ENCODE assay signal across 8 cellular contexts in the genomic region with DNA sequence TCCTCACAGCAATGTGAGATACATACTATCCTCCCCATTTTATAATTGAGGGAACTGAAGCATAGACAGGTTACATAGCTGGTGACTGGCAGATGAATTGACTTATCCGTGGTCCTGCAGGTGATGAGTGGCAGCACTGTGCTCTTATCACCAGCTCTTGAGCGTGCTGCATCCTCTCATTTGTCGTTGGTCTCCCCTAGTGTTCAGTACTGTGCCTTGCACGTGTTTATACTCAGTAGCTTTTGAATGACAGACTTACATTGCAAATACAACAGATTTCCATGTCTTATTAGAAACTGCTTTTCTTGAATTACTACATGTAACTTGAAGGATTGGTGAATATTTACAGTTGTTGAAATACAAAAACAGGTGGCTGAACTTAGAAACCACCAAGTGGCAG. TPM values are rescaled to one million over a fixed set of nuclear protein-coding genes. Genes with fewer than 3 reads are reported as not detected.
A peak's percentile ranks its signal among the peaks of the same experiment; 100 is the strongest.
DNase-seq lines count a peak whose midpoint lies in the region; ATAC-seq, FAIRE-seq and TF ChIP-seq lines count a peak whose summit lies in the region.
"Not testable (repeated sequence)": the region's sequence is repeated elsewhere in the genome, so short reads cannot be mapped to it uniquely, and the experiment has no call there.

No MANE protein-coding gene starts in this region.

- peaks cover 0 to 12% of the 10 kb centered on the region in 2 experiments; a peak in 2 of 4 replicates for H3K4me1 ChIP-seq in HCT116 (ENCODE audit: control insufficient read depth in 1 of 2, insufficient read depth in 2 of 2, low read length in 2 of 2)
- H3K4me1 ChIP-seq in mesendoderm (ENCODE audit: control insufficient read depth, low read depth, low read length): not testable (repeated sequence)

- not testable (repeated sequence) for H3K56ac ChIP-seq in mesendoderm (ENCODE audit: low read length)

- POLR2A ChIA-PET in GM10248 (lab: Yijun Ruan, JAX); HCT116 (lab: Charles Lee): not testable (repeated sequence)

- H3K4me2 ChIP-seq in HCT116 (ENCODE audit: low read length); mesendoderm (ENCODE audit: low read length): not testable (repeated sequence)

- H3K18ac ChIP-seq in mesendoderm (ENCODE audit: low read length): not testable (repeated sequence)

- H3K9ac ChIP-seq in HCT116 (ENCODE audit: low read length); mesendoderm (ENCODE audit: low read length): not testable (repeated sequence)

- TF ChIP-seq CTCF in GM10248 (IDR thresholded peaks at IDR 0.05; ENCODE audit: control extremely low read depth, extremely low read depth, low read depth, missing control alignments) (peak; percentile 62), HCT116 (IDR thresholded peaks at IDR 0.05 in 2 of 3, conservative IDR thresholded peaks at IDR 0.05 in 1 of 3; ENCODE audit: borderline replicate concordance in 1 of 3, insufficient read depth in 1 of 3, low read depth in 2 of 3, low read length in 2 of 3) (peak; percentile 52 to 74 (median 73); a peak in 5 of 6 replicates), endothelial cell (IDR thresholded peaks at IDR 0.05; ENCODE audit: unreplicated experiment) (peak; percentile 48)

- peak; percentile 97 for ATAC-seq in HCT116

- H3K23ac ChIP-seq in mesendoderm (ENCODE audit: low read length): not testable (repeated sequence)

- H3K27ac Mint-ChIP-seq in endothelial cell (ENCODE audit: unreplicated experiment): not testable (repeated sequence)

- not testable (repeated sequence) for H2BK15ac ChIP-seq in mesendoderm (replicated peaks; ENCODE audit: low read depth)

- TF ChIP-seq POLR2A in HCT116 (IDR thresholded peaks at IDR 0.05; ENCODE audit: borderline replicate concordance, extremely low read depth, insufficient read depth, insufficient read length): not testable (repeated sequence)

- H3K4me1 Mint-ChIP-seq in endothelial cell (ENCODE audit: unreplicated experiment): peaks cover 12% of the 10 kb centered on the region

- H3K9me3 Mint-ChIP-seq in endothelial cell (ENCODE audit: unreplicated experiment): not testable (repeated sequence)

- H4K5ac ChIP-seq in mesendoderm (ENCODE audit: low read length): not testable (repeated sequence)

- not testable (repeated sequence) for H3K4ac ChIP-seq in mesendoderm (ENCODE audit: low read depth, low read length)

- not testable (repeated sequence) for H4K20me1 ChIP-seq in HCT116 (ENCODE audit: insufficient read depth)

- no CpG with 5 or more reads among the region's 4 CpGs for WGBS in mesendoderm (ENCODE audit: extremely low coverage, insufficient coverage, low lambda C conversion rate)

- H3K4me3 ChIP-seq in HCT116 (replicated peaks in 1 of 2; ENCODE audit: low read depth in 1 of 2, low read length in 2 of 2); mesendoderm (ENCODE audit: low read length): not testable (repeated sequence)

- H4K8ac ChIP-seq in mesendoderm (ENCODE audit: low read depth, low read length): not testable (repeated sequence)

- not testable (repeated sequence) for H2BK120ac ChIP-seq in mesendoderm (ENCODE audit: low read depth, low read length)

- RAD21 ChIA-PET in HCT116 (lab: Charles Lee; ENCODE audit: low non-redundant PET in 1 of 2, low total read pairs in 2 of 2, uncharacterized antibody in 2 of 2, unreplicated experiment in 2 of 2): not testable (repeated sequence)

- H3K9me2 ChIP-seq in HCT116 (ENCODE audit: insufficient read depth): not testable (repeated sequence)

- not testable (repeated sequence) for H3K9me3 ChIP-seq in HCT116 (ENCODE audit: control insufficient read depth in 1 of 2, insufficient read depth in 1 of 2, low read depth in 1 of 2, low read length in 2 of 2)

- CTCF ChIA-PET in GM10248 (lab: Yijun Ruan, JAX): interaction anchor here (0.6 to 0.8 kb wide), 2 partner anchors 18 to 48 kb away, joined by 3 read pairs; no protein-coding TSS in a partner anchor
- CTCF ChIA-PET in HCT116 (lab: Charles Lee): not testable (repeated sequence)

- H3K27me3 ChIP-seq in HCT116 (ENCODE audit: insufficient read depth, low read length); mesendoderm (ENCODE audit: insufficient read depth, low read length, poor library complexity): not testable (repeated sequence)

- H3K27me3 Mint-ChIP-seq in endothelial cell (ENCODE audit: unreplicated experiment): not testable (repeated sequence)

- intact Hi-C loops in HCT116 (cut with micrococcal nuclease): loop anchor here (10.0 kb wide), 1 partner anchor 47 kb away; the partner anchor contains the start of gene PDXDC1

- peak; percentile 67 for TF ChIP-seq RAD21 in HCT116 (IDR thresholded peaks at IDR 0.05; ENCODE audit: low read depth)

- H3K36me3 Mint-ChIP-seq in endothelial cell (ENCODE audit: low read depth, unreplicated experiment): peaks cover 29% of the 10 kb centered on the region

- FAIRE-seq in RCC 7860 (lab: Jason Lieb, UNC): not testable (repeated sequence)

- not testable (repeated sequence) for H3K79me2 ChIP-seq in HCT116 (ENCODE audit: insufficient read depth, low read length); mesendoderm (ENCODE audit: control insufficient read depth, insufficient read depth, low read length)

- DNase-seq in GM10248 (ENCODE audit: extremely low spot score); endothelial cell (ENCODE audit: low spot score): not testable (repeated sequence)
- DNase-seq in HCT116 (ENCODE audit: low read depth, low spot score) (peak; percentile 80), Kasumi-1 (lab: John Stamatoyannopoulos, UW) (peak; percentile 67 to 77), RCC 7860 (ENCODE audit: low spot score) (peak; percentile 44), activated T-cell treated with anti-CD3 and anti-CD28 coated beads for 4 hours (peak; percentile 29), mesendoderm (peak; percentile 67), superior temporal gyrus (ENCODE audit: extremely low spot score) (peak; percentile 62)

- BruUV-seq in HCT116 (replicated peaks; lab: Mats Ljungman, UMichigan): not testable (repeated sequence)

- not testable (repeated sequence) for H3K27ac ChIP-seq in HCT116 (ENCODE audit: low read depth, low read length); mesendoderm (ENCODE audit: low read depth, low read length)

- not testable (repeated sequence) for H2AK5ac ChIP-seq in mesendoderm (ENCODE audit: low read length)

- not testable (repeated sequence) for H3K79me1 ChIP-seq in mesendoderm (ENCODE audit: low read length)

- H2AFZ ChIP-seq in HCT116 (ENCODE audit: low read depth, low read length, poor library complexity, severe bottlenecking): not testable (repeated sequence)

- H3K4me3 Mint-ChIP-seq in endothelial cell (ENCODE audit: unreplicated experiment): not testable (repeated sequence)

- peaks cover 21 to 23% of the 10 kb centered on the region in 2 experiments for H3K36me3 ChIP-seq in HCT116 (ENCODE audit: control insufficient read depth in 1 of 2, insufficient read depth in 2 of 2, low read length in 2 of 2)
- H3K36me3 ChIP-seq in mesendoderm (ENCODE audit: control insufficient read depth, insufficient read depth, low read length): not testable (repeated sequence)

- not testable (repeated sequence) for H2BK5ac ChIP-seq in mesendoderm (ENCODE audit: low read length)

TF ChIP-seq in HCT116, 20 proteins besides CTCF, POLR2A, EP300 and RAD21:
- TF ChIP-seq SP1 (IDR thresholded peaks at IDR 0.05; ENCODE audit: low read depth) (peak; percentile 32; the same call in 1 of the 2 replicates), POLR2AphosphoS5 (IDR thresholded peaks at IDR 0.05; ENCODE audit: low read depth, low read length) (0 out of 2 replicates have a peak, but pooled peaks have one; percentile 25)
- TF ChIP-seq, protein P1, sequence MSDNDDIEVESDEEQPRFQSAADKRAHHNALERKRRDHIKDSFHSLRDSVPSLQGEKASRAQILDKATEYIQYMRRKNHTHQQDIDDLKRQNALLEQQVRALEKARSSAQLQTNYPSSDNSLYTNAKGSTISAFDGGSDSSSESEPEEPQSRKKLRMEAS (IDR thresholded peaks at IDR 0.05): peak; percentile 71

RNA-seq across cellular contexts. Expression of gene NTAN1, which starts 33.7 kb away (rescaled TPM):
- total RNA-seq in HCT116 (2021; ENCODE audit: unreplicated experiment) (34.4 TPM), endothelial cell (ENCODE audit: unreplicated experiment) (86.8 TPM)
- polyA plus RNA-seq in HCT116 (2012): 40.0 and 43.9 TPM in 2 replicates
- 44.2 TPM for polyA plus RNA-seq in mesendoderm (2013, experiment 1 of 2)
- 44.6 TPM for polyA plus RNA-seq in mesendoderm (2013, experiment 2 of 2)

RNA-seq across cellular contexts. Expression of gene PDXDC1, which starts 47.4 kb away (rescaled TPM):
- total RNA-seq in HCT116 (2021; ENCODE audit: unreplicated experiment) (94.3 TPM), endothelial cell (ENCODE audit: unreplicated experiment) (54.8 TPM)
- 59.8 and 65.3 TPM in 2 replicates for polyA plus RNA-seq in HCT116 (2012)
- polyA plus RNA-seq in mesendoderm (2013, experiment 1 of 2): 48.1 TPM
- polyA plus RNA-seq in mesendoderm (2013, experiment 2 of 2): 48.1 TPM
